In the genomic region with DNA sequence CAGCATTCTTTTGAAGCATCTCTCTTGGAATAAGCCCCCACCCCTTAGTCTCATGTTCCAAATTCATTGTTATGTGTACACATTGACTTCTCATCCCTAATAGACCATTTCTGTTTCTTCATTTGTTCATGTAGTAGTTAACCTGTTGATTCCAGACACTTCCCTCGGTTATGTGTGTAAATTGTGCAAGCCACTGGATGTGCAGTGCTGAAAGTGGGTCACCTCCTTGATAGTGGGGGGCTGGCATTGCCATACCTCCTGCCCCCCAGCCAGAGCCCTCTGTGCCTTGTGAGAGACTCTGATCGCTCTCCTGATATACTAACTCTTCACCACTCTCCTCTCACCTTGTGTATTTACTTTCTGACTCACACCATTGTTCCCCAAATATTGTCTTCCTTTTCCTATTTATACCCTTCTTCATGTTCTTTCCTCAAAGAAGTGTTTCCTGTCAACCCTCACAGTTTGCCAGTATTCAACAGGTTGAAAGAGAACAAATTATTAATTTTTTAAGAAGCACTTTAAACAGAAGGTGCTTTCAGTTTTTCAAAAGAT, we compare ENCODE assay signal across 22 cellular contexts. TPM values are rescaled to one million over a fixed set of nuclear protein-coding genes. Genes with fewer than 3 reads are reported as not detected.
DNase-seq lines count a peak whose midpoint lies in the region; ATAC-seq, FAIRE-seq and TF ChIP-seq lines count a peak whose summit lies in the region.
"Had no signal": no experiment of that assay in that cellular context is flagged by ENCODE, and none has a peak within 500 bp of the region (broad histone marks: within the 10 kb centered on the region; RNA-seq: fewer than 3 reads in every experiment).

No MANE protein-coding gene starts in this region.

- H3K56ac ChIP-seq in mesendoderm (ENCODE audit: low read length): no peak overlapping the region

- H3K36me3 Mint-ChIP-seq in CD4-positive, CD25-positive, alpha-beta regulatory T cell: peaks cover 7% of the 10 kb centered on the region

- no peak for DNase-seq in CD4-positive, CD25-positive, alpha-beta regulatory T cell
- DNase-seq in K562 (ENCODE audit: extremely low read depth in 1 of 4, low spot score in 3 of 4): no peak
- DNase-seq in mesendoderm: peak; percentile 19
- no peak for DNase-seq in thyroid gland
- no peak for DNase-seq in NCI-H2171 (lab: John Stamatoyannopoulos, UW)
- no peak for DNase-seq in NCI-H1436 treated with DMSO at 0.1 percent for 48 hours (lab: John Stamatoyannopoulos, UW)
- DNase-seq: ACHN; activated CD4-positive, alpha-beta T cell treated with anti-CD3 and anti-CD28 coated beads, Interleukin-2, amount 50 U/mL, for 4 hours; amniotic stem cell; kidney glomerular epithelial cell; mesenchymal stem cell; NCI-H1930; SK-N-SH had no signal

- H3K79me1 ChIP-seq in mesendoderm (ENCODE audit: low read length): peaks cover 10% of the 10 kb centered on the region

- H2BK120ac ChIP-seq in mesendoderm (ENCODE audit: low read depth, low read length): no peak overlapping the region

- no peak for TF ChIP-seq RAD21 in K562 (CRISPR knock-in tag; conservative IDR thresholded peaks at IDR 0.05 in 1 of 2, IDR thresholded peaks at IDR 0.05 in 1 of 2)

- H4K8ac ChIP-seq in mesendoderm (ENCODE audit: low read depth, low read length): peak overlapping the region; percentile 13

- ATAC-seq in CD4-positive, CD25-positive, alpha-beta regulatory T cell (ENCODE audit: low read depth in 2 of 2): no peak
- ATAC-seq in K562 (no peak), HG03432 (IDR thresholded peaks at IDR 0.05; ENCODE audit: unreplicated experiment) (no peak)

- no peaks in the 10 kb centered on the region for H3K9me3 ChIP-seq in CD4-positive, CD25-positive, alpha-beta regulatory T cell (ENCODE audit: control insufficient read depth in 2 of 2, low read length in 2 of 2)
- H3K9me3 ChIP-seq in HEK293 (ENCODE audit: control insufficient read depth, insufficient read depth, low read depth, low read length) (no peaks in the 10 kb centered on the region), K562 (replicated peaks; ENCODE audit: control insufficient read depth, insufficient read depth, low read depth, low read length) (no peaks in the 10 kb centered on the region), thyroid gland (no peaks in the 10 kb centered on the region)
- H3K9me3 ChIP-seq: BLaER1 treated with 17β-estradiol and CSF1 and Interleukin-3, amounts not matched to agents 10 nM and 100 nM; SK-N-SH had no signal

- CTCF ChIA-PET in HEK293 (lab: Yijun Ruan, JAX) (interaction anchor here (0.6 to 0.9 kb wide), 2 partner anchors 12 to 87 kb away, joined by 3 read pairs; no protein-coding TSS in a partner anchor), K562 (lab: Yijun Ruan, JAX; ENCODE audit: low intra/inter-chr PET ratio) (no interaction called here)

- H4K5ac ChIP-seq in mesendoderm (ENCODE audit: low read length): no peak overlapping the region

- no TSS peak for BruUV-seq in K562 (replicated peaks; lab: Mats Ljungman, UMichigan)

- H3K27ac ChIP-seq in CD4-positive, CD25-positive, alpha-beta regulatory T cell (ENCODE audit: insufficient read depth, low read length, poor library complexity, severe bottlenecking): no peak overlapping the region
- no peak overlapping the region for H3K27ac ChIP-seq in HEK293 (ENCODE audit: extremely low read depth, low read depth, low read length)
- H3K27ac ChIP-seq in K562 (ENCODE audit: extremely low read depth, low read depth, low read length): no peak overlapping the region
- no peak overlapping the region for H3K27ac ChIP-seq in mesendoderm (ENCODE audit: low read depth, low read length)
- no peak overlapping the region for H3K27ac ChIP-seq in thyroid gland
- H3K27ac ChIP-seq: BLaER1 treated with 17β-estradiol and CSF1 and Interleukin-3, amounts not matched to agents 10 nM and 100 nM; cardiac muscle cell; KMS-11 had no signal

- H3K18ac ChIP-seq in mesendoderm (ENCODE audit: low read length): no peak overlapping the region

- no peaks in the 10 kb centered on the region for H3K36me3 ChIP-seq in CD4-positive, CD25-positive, alpha-beta regulatory T cell (ENCODE audit: control insufficient read depth, insufficient read depth, low read length)
- H3K36me3 ChIP-seq in HEK293 (ENCODE audit: control insufficient read depth in 2 of 2, insufficient read depth in 1 of 2, low read length in 2 of 2) (no peaks in the 10 kb centered on the region), K562 (ENCODE audit: control insufficient read depth, insufficient read depth, low read length) (no peaks in the 10 kb centered on the region), mesendoderm (ENCODE audit: control insufficient read depth, insufficient read depth, low read length) (no peaks in the 10 kb centered on the region), thyroid gland (no peaks in the 10 kb centered on the region)
- H3K36me3 ChIP-seq: cardiac muscle cell had no signal

- TF ChIP-seq EP300 in K562 (IDR thresholded peaks at IDR 0.05; ENCODE audit: low read length): no peak

- 44% methylated on average over 2 of the region's 2 CpGs for WGBS in K562 (ENCODE audit: insufficient coverage, low coverage, missing lambda C conversion rate)
- WGBS in mesendoderm (ENCODE audit: extremely low coverage, insufficient coverage, low lambda C conversion rate): no CpG with 5 or more reads among the region's 2 CpGs
- WGBS in thyroid gland, 2 donors: 88 to 91% methylated on average over 2 of the region's 2 CpGs

- no peak overlapping the region for H3K9ac ChIP-seq in K562 (ENCODE audit: insufficient read depth in 1 of 2, low read depth in 2 of 2, low read length in 2 of 2)
- H3K9ac ChIP-seq in mesendoderm (ENCODE audit: low read length): no peak overlapping the region
- H3K9ac ChIP-seq: BLaER1 treated with 17β-estradiol and CSF1 and Interleukin-3, amounts not matched to agents 10 nM and 100 nM; KMS-11; SK-N-SH had no signal

- H4K20me1 ChIP-seq in K562 (replicated peaks; ENCODE audit: control insufficient read depth, insufficient read depth, low read length): 0 out of 2 replicates have a peak, but pooled peaks cover 2% of the 10 kb centered on the region

- peaks cover 34 to 66% (median 51%) of the 10 kb centered on the region in 4 donors for H3K4me1 Mint-ChIP-seq in CD4-positive, CD25-positive, alpha-beta regulatory T cell

- peak overlapping the region in 2 of 3 donors; percentile 6 to 91 for H3K27ac Mint-ChIP-seq in CD4-positive, CD25-positive, alpha-beta regulatory T cell
- H3K27ac Mint-ChIP-seq: nephron; T-helper 2 cell treated with Interferon-gamma antibody and Interleukin-4, amounts not matched to agents 5 μg/mL and 100 μg/mL, for 36 hours had no signal

- H3K23ac ChIP-seq in mesendoderm (ENCODE audit: low read length): no peak overlapping the region

- H3K4me3 Mint-ChIP-seq in CD4-positive, CD25-positive, alpha-beta regulatory T cell: peak overlapping the region in 3 of 4 donors; percentile 4 to 21 (median 6)
- H3K4me3 Mint-ChIP-seq: nephron; T-helper 2 cell treated with Interferon-gamma antibody and Interleukin-4, amounts not matched to agents 5 μg/mL and 100 μg/mL, for 36 hours had no signal

- H3K9me3 Mint-ChIP-seq in CD4-positive, CD25-positive, alpha-beta regulatory T cell: no peaks in the 10 kb centered on the region
- H3K9me3 Mint-ChIP-seq: nephron; T-helper 2 cell treated with Interferon-gamma antibody and Interleukin-4, amounts not matched to agents 5 μg/mL and 100 μg/mL, for 36 hours had no signal

- no peak for FAIRE-seq in K562 (lab: Jason Lieb, UNC)
- FAIRE-seq: G401.6, urothelium cell line had no signal

- H3K79me2 ChIP-seq in K562 (ENCODE audit: control insufficient read depth, insufficient read depth, low read length): peaks cover 95% of the 10 kb centered on the region
- peaks cover 9% of the 10 kb centered on the region for H3K79me2 ChIP-seq in mesendoderm (ENCODE audit: control insufficient read depth, insufficient read depth, low read length)

- no peak overlapping the region for H2AK5ac ChIP-seq in mesendoderm (ENCODE audit: low read length)

- no peak overlapping the region for H2BK15ac ChIP-seq in mesendoderm (replicated peaks; ENCODE audit: low read depth)

- H3K4me2 ChIP-seq in K562 (ENCODE audit: insufficient read depth, low read length) (no peak overlapping the region), mesendoderm (ENCODE audit: low read length) (no peak overlapping the region)
- H3K4me2 ChIP-seq: KMS-11, SK-N-SH had no signal

- no peaks in the 10 kb centered on the region for H3K27me3 Mint-ChIP-seq in CD4-positive, CD25-positive, alpha-beta regulatory T cell

- H3K9me1 ChIP-seq in K562 (ENCODE audit: control insufficient read depth, insufficient read depth, low read length): no peaks in the 10 kb centered on the region

- POLR2A ChIA-PET in HEK293 (lab: Yijun Ruan, JAX): no interaction called here
- POLR2A ChIA-PET in K562 (lab: Yijun Ruan, JAX): no interaction called here

- no peak overlapping the region for H2AFZ ChIP-seq in K562 (ENCODE audit: low read depth, low read length)

- TF ChIP-seq CTCF in HEK293 (tag by site-specific recombination; IDR thresholded peaks at IDR 0.05) (no peak), K562 (IDR thresholded peaks at IDR 0.05 in 2 of 3, conservative IDR thresholded peaks at IDR 0.05 in 1 of 3; ENCODE audit: insufficient read depth in 2 of 3, low read depth in 1 of 3, low read length in 3 of 3) (no peak), thyroid gland (IDR thresholded peaks at IDR 0.05) (no peak)

- no peak overlapping the region for H2BK5ac ChIP-seq in mesendoderm (ENCODE audit: low read length)

- H3K27me3 ChIP-seq in CD4-positive, CD25-positive, alpha-beta regulatory T cell (ENCODE audit: control insufficient read depth, insufficient read depth, low read length): no peaks in the 10 kb centered on the region
- H3K27me3 ChIP-seq in K562 (ENCODE audit: control insufficient read depth in 2 of 2, insufficient read depth in 2 of 2, low read length in 2 of 2): no peaks in the 10 kb centered on the region
- no peaks in the 10 kb centered on the region for H3K27me3 ChIP-seq in mesendoderm (ENCODE audit: insufficient read depth, low read length, poor library complexity)
- no peaks in the 10 kb centered on the region for H3K27me3 ChIP-seq in thyroid gland
- H3K27me3 ChIP-seq: BLaER1 treated with 17β-estradiol and CSF1 and Interleukin-3, amounts not matched to agents 10 nM and 100 nM; cardiac muscle cell had no signal

- intact Hi-C loops in K562 (cut with micrococcal nuclease): no loop called here
- intact Hi-C loops in thyroid gland (cut with DNase I): no loop called here

- in situ Hi-C loops in K562 (cut with MboI): no loop called here

- peaks cover 14% of the 10 kb centered on the region for H3K4me1 ChIP-seq in CD4-positive, CD25-positive, alpha-beta regulatory T cell (ENCODE audit: control insufficient read depth, insufficient read depth, low read length, poor library complexity, severe bottlenecking)
- H3K4me1 ChIP-seq in HEK293 (ENCODE audit: control insufficient read depth, insufficient read depth, low read length) (peaks cover 9% of the 10 kb centered on the region), K562 (replicated peaks in 1 of 2; ENCODE audit: control insufficient read depth in 2 of 2, insufficient read depth in 2 of 2, low read length in 2 of 2) (peaks cover 2 to 19% of the 10 kb centered on the region in 2 experiments; a peak in 4 of 5 replicates), mesendoderm (ENCODE audit: control insufficient read depth, low read depth, low read length) (peaks cover 2% of the 10 kb centered on the region), thyroid gland (no peaks in the 10 kb centered on the region)

- no peak overlapping the region for H3K4ac ChIP-seq in mesendoderm (ENCODE audit: low read depth, low read length)

- H3K4me3 ChIP-seq in CD4-positive, CD25-positive, alpha-beta regulatory T cell (ENCODE audit: low read depth, low read length): peak overlapping the region; percentile 15
- H3K4me3 ChIP-seq in HEK293 (ENCODE audit: low read depth, low read length) (no peak overlapping the region), K562 (no peak overlapping the region), mesendoderm (ENCODE audit: low read length) (no peak overlapping the region), thyroid gland (replicated peaks in 1 of 3) (no peak overlapping the region)
- H3K4me3 ChIP-seq: BLaER1 treated with 17β-estradiol and CSF1 and Interleukin-3, amounts not matched to agents 10 nM and 100 nM; cardiac muscle cell had no signal

- no peak for TF ChIP-seq POLR2A in K562 (conservative IDR thresholded peaks at IDR 0.05)
- no peak for TF ChIP-seq POLR2A in thyroid gland (IDR thresholded peaks at IDR 0.05)

RNA-seq across cellular contexts. Expression of a gene that starts 59.0 kb away (rescaled TPM):
- 96.4 TPM for total RNA-seq in CD4-positive, CD25-positive, alpha-beta regulatory T cell
- 1 to 10 TPM; 3.9 to 7.7 (median 7.1) TPM for polyA plus RNA-seq in CD4-positive, CD25-positive, alpha-beta regulatory T cell
- 53.0 and 162 TPM in 2 replicates for total RNA-seq in K562 (2011; cell fraction: chromatin; rRNA removed; ENCODE audit: low replicate concordance)
- total RNA-seq in K562 (2011; cell fraction: nucleolus; rRNA removed): 38.2 and 56.5 TPM in 2 replicates
- 82.4 and 142 TPM in 2 replicates for total RNA-seq in K562 (2011; cell fraction: nucleoplasm; rRNA removed)
- total RNA-seq in K562 (2014; rRNA removed) (19.3 and 21.7 TPM in 2 replicates), K562 (2014; rRNA removed; fragmentation: Illumina TruSeq; extraction: Trizol) (33.3 and 37.1 TPM in 2 replicates), K562 (2015; rRNA removed; fragmentation: Illumina TruSeq; extraction: Trizol) (29.3 and 30.4 TPM in 2 replicates), K562 (2021) (25.8 and 28.8 TPM in 2 replicates), thyroid gland (10 to 100 TPM; 17.4 to 35.1 (median 29.0) TPM)
- polyA plus RNA-seq in K562 (2011; rRNA removed) (16.9 and 18.2 TPM in 2 replicates), K562 (2014; fragmentation: Illumina TruSeq; extraction: Trizol) (20.9 and 24.9 TPM in 2 replicates), K562 (2014; fragmentation: Nextera tagmentation; extraction: Ambion mirVana) (1 to 10 TPM; 6.0 to 6.2 TPM), K562 (2014; rRNA removed) (14.6 and 18.4 TPM in 2 replicates)
- polyA plus RNA-seq in K562 (2011; cell fraction: cytosol; rRNA removed): 19.3 and 22.5 TPM in 2 replicates
- polyA plus RNA-seq in K562 (2011; cell fraction: nucleus; rRNA removed): 35.9 and 42.5 TPM in 2 replicates
- polyA plus RNA-seq in K562 (2012): 11.0 and 12.9 TPM in 2 replicates
- 64.9 and 75.2 TPM in 2 replicates for polyA minus RNA-seq in K562 (2011; rRNA and poly(A)+ RNA removed)
- polyA minus RNA-seq in K562 (2011; cell fraction: cytosol; rRNA and poly(A)+ RNA removed): 21.6 and 23.0 TPM in 2 replicates
- polyA minus RNA-seq in K562 (2011; cell fraction: nucleus; rRNA and poly(A)+ RNA removed): 68.8 and 114 TPM in 2 replicates
- polyA plus RNA-seq in mesendoderm (2013, experiment 1 of 2): 7.4 TPM
- polyA plus RNA-seq in mesendoderm (2013, experiment 2 of 2): 7.5 TPM
